13 cellular contexts compared by ENCODE assay signal in genomic region chr6:127146935-127147334, GRCh38. TPM values are rescaled to one million over a fixed set of nuclear protein-coding genes. Genes with fewer than 3 reads are reported as not detected.
DNase-seq lines count a peak whose midpoint lies in the region; ATAC-seq and TF ChIP-seq lines count a peak whose summit lies in the region.
"Had no signal": no experiment of that assay in that cellular context is flagged by ENCODE, and none has a peak within 500 bp of the region (broad histone marks: within the 10 kb centered on the region; RNA-seq: fewer than 3 reads in every experiment).

No MANE protein-coding gene starts in this region.

- H3K4me2 ChIP-seq in mesenchymal stem cell (ENCODE audit: low read length, poor library complexity, severe bottlenecking) = peak overlapping the region; percentile 6

- intact Hi-C loops in transverse colon (cut with DNase I; ENCODE audit: low total_unique reads) = no loop called here

- no peak overlapping the region for H3K4ac ChIP-seq in mesenchymal stem cell (ENCODE audit: low read depth in 1 of 2, low read length in 2 of 2)

- TF ChIP-seq POLR2A in tibial nerve (IDR thresholded peaks at IDR 0.05) (no peak), transverse colon (IDR thresholded peaks at IDR 0.05) (no peak)

- no peak overlapping the region for H3K27ac ChIP-seq in mesenchymal stem cell (ENCODE audit: low read length, poor library complexity, severe bottlenecking)
- no peak overlapping the region for H3K27ac ChIP-seq in tibial nerve
- H3K27ac ChIP-seq in transverse colon = no peak overlapping the region
- H3K27ac ChIP-seq: adrenal gland, heart left ventricle, neutrophil had no signal

- peaks cover 0 to 5% of the 10 kb centered on the region in 2 experiments for H3K27me3 ChIP-seq in mesenchymal stem cell (ENCODE audit: control insufficient read depth in 1 of 2, insufficient read depth in 1 of 2, low read length in 2 of 2)
- H3K27me3 ChIP-seq in tibial nerve = no peaks in the 10 kb centered on the region
- no peaks in the 10 kb centered on the region for H3K27me3 ChIP-seq in transverse colon
- H3K27me3 ChIP-seq: adrenal gland, heart left ventricle had no signal

- no peak overlapping the region for H2BK12ac ChIP-seq in mesenchymal stem cell (ENCODE audit: low read length in 2 of 2)

- H3K18ac ChIP-seq in mesenchymal stem cell (ENCODE audit: low read depth in 1 of 2, low read length in 2 of 2) = no peak overlapping the region

- no peak overlapping the region for H3K9ac ChIP-seq in mesenchymal stem cell (ENCODE audit: low read length)

- H2AFZ ChIP-seq in mesenchymal stem cell (ENCODE audit: low read depth, low read length) = no peak overlapping the region

- H3K4me1 ChIP-seq in mesenchymal stem cell (ENCODE audit: control insufficient read depth, insufficient read depth, low read depth, low read length) (peaks cover 3% of the 10 kb centered on the region), tibial nerve (no peaks in the 10 kb centered on the region), transverse colon (no peaks in the 10 kb centered on the region)
- H3K4me1 ChIP-seq: adrenal gland had no signal

- no peak overlapping the region for H4K8ac ChIP-seq in mesenchymal stem cell (ENCODE audit: low read length)

- H3K79me1 ChIP-seq in mesenchymal stem cell (replicated peaks; ENCODE audit: low read length, poor library complexity, severe bottlenecking) = no peaks in the 10 kb centered on the region

- WGBS in mesenchymal stem cell = 0% methylated on average over 4 of the region's 5 CpGs
- WGBS in tibial nerve, 2 donors = 11 to 22% methylated on average over 5 of the region's 5 CpGs
- WGBS in transverse colon (ENCODE audit: low coverage in 1 of 2), 2 donors = 0 to 23% methylated on average over 1 to 5 of the region's 5 CpGs

- H3K9me3 ChIP-seq in mesenchymal stem cell (ENCODE audit: control insufficient read depth, low read length) (no peaks in the 10 kb centered on the region), tibial nerve (no peaks in the 10 kb centered on the region), transverse colon (no peaks in the 10 kb centered on the region)
- H3K9me3 ChIP-seq: adrenal gland, heart left ventricle, neutrophil had no signal

- H2BK120ac ChIP-seq in mesenchymal stem cell (ENCODE audit: low read depth, low read length) = no peak overlapping the region

- ATAC-seq in GM19023 (IDR thresholded peaks at IDR 0.05; ENCODE audit: unreplicated experiment) = no peak

- no peak overlapping the region for H4K91ac ChIP-seq in mesenchymal stem cell (ENCODE audit: low read length)

- no peak overlapping the region for H3K23ac ChIP-seq in mesenchymal stem cell (ENCODE audit: low read length in 2 of 2)

- DNase-seq in AG08395 (ENCODE audit: low spot score) (peak; percentile 79), HS-5 (ENCODE audit: low read depth) (peak; percentile 46), cardiac fibroblast (ENCODE audit: low read depth in 2 of 2) (peak; percentile 65 to 90), mesenchymal stem cell (peak; percentile 80), NCI-H446 (lab: John Stamatoyannopoulos, UW) (no peak), tibial nerve (ENCODE audit: low spot score in 2 of 2) (no peak), transverse colon (no peak)
- DNase-seq: activated CD4-positive, alpha-beta T cell treated with anti-CD3 and anti-CD28 coated beads for 4 hours; NCI-H1694 had no signal

- H3K4me3 ChIP-seq in cardiac fibroblast (replicated peaks in 1 of 2; ENCODE audit: low read depth in 2 of 2, low read length in 2 of 2) (no peak overlapping the region), mesenchymal stem cell (ENCODE audit: insufficient read depth in 1 of 2, low read depth in 1 of 2, low read length in 2 of 2) (no peak overlapping the region), tibial nerve (no peak overlapping the region), transverse colon (no peak overlapping the region)
- H3K4me3 ChIP-seq: adrenal gland, heart left ventricle had no signal

- no peak overlapping the region for H2AK5ac ChIP-seq in mesenchymal stem cell (ENCODE audit: low read length, severe bottlenecking)

- TF ChIP-seq CTCF in cardiac fibroblast (IDR thresholded peaks at IDR 0.05; ENCODE audit: low read depth, low read length) (no peak), tibial nerve (IDR thresholded peaks at IDR 0.05) (no peak), transverse colon (IDR thresholded peaks at IDR 0.05) (no peak)

- H3K14ac ChIP-seq in mesenchymal stem cell (ENCODE audit: low read length in 2 of 2) = no peak overlapping the region

- H3K36me3 ChIP-seq in mesenchymal stem cell (ENCODE audit: control insufficient read depth in 1 of 2, insufficient read depth in 2 of 2, low read depth in 1 of 2, low read length in 2 of 2) (no peaks in the 10 kb centered on the region), tibial nerve (no peaks in the 10 kb centered on the region), transverse colon (no peaks in the 10 kb centered on the region)
- H3K36me3 ChIP-seq: adrenal gland, heart left ventricle, neutrophil had no signal

- in situ Hi-C loops in transverse colon (cut with MboI; ENCODE audit: low pct_ligation_motif_present in 1 of 4, low pct_unique_long_range_greater_than_20kb in 1 of 4, low sequenced_read_pairs in 3 of 4) = no loop called here

- H2BK5ac ChIP-seq in mesenchymal stem cell (ENCODE audit: low read depth, low read length, poor library complexity, severe bottlenecking) = no peak overlapping the region

- H2BK15ac ChIP-seq in mesenchymal stem cell (ENCODE audit: low read depth, poor library complexity, severe bottlenecking) = no peak overlapping the region

- TF ChIP-seq EP300 in tibial nerve (IDR thresholded peaks at IDR 0.05) (no peak), transverse colon (IDR thresholded peaks at IDR 0.05; ENCODE audit: low read depth) (no peak)

RNA-seq across cellular contexts. Expression of gene RSPO3, which starts 28.5 kb away (rescaled TPM):
- polyA plus RNA-seq in mesenchymal stem cell (2013, experiment 1 of 2) = 2.1 TPM
- 2.4 TPM for polyA plus RNA-seq in mesenchymal stem cell (2013, experiment 2 of 2)
- 10 to 100 TPM; 10.2 to 24.1 (median 19.6) TPM for total RNA-seq in tibial nerve
- total RNA-seq in transverse colon = 1 to 10 TPM in 3 of 4 donors, under 1 TPM in 1; 0.80 to 5.2 (median 2.7) TPM

Comparison
In these comparisons a context has a peak if more than half of its experiments do, and no peak if none do; other contexts are left out.
1. DNase-seq: peak in AG08395 (single experiment), HS-5 (single experiment), cardiac fibroblast (2 of 2) and mesenchymal stem cell (single experiment); none in NCI-H446 (0 of 2), tibial nerve (0 of 2) and transverse colon (single experiment).